Comparison of ENCODE assay signal across 9 cellular contexts in the genomic region with DNA sequence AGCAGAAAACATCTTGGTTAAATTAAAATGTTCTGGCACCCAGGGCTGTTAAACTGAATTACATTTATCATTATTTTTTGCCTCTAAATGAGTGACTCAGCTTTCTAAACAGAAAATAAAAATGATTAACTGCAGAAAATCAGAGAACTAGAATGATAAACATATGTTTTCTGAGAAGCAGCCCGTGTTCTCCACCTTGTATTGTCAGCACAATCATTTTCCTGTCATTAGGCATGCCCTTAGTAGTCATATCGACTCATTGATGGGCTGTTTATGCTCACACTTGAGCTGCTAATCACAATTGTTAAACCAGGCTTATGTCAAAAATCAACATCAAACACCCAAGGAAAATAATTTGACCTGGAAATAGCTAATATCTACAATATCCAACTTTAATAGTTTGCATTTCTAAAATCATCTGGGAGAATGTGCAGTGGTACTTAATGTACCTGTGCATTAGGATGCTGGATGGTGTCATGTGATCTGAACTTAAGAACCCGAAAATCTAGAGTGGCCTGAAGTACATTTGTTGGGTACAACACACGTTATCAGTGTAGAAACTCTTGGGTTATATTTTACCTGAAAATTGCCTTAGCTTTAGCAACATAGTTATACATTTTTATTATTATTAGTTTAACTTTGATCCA. TPM values are rescaled to one million over a fixed set of nuclear protein-coding genes. Genes with fewer than 3 reads are reported as not detected.
DNase-seq lines count a peak whose midpoint lies in the region; ATAC-seq and TF ChIP-seq lines count a peak whose summit lies in the region.
"Had no signal": no experiment of that assay in that cellular context is flagged by ENCODE, and none has a peak within 500 bp of the region (broad histone marks: within the 10 kb centered on the region; RNA-seq: fewer than 3 reads in every experiment).

No MANE protein-coding gene starts in this region.

- peak; percentile 13 for ATAC-seq in HG02610 (IDR thresholded peaks at IDR 0.05; ENCODE audit: unreplicated experiment)

- peak overlapping the region in 1 of 2 donors; percentile 95 for H3K27ac ChIP-seq in ascending aorta
- H3K27ac ChIP-seq: VCaP had no signal

- H3K4me3 ChIP-seq in GM08714 (ENCODE audit: low read length) (peak overlapping the region; percentile 96; the same call in 1 of the 2 replicates), ascending aorta (peak overlapping the region; percentile 76 to 83), neuron (ENCODE audit: low read length) (peak overlapping the region; percentile 54), H7 (ENCODE audit: insufficient read depth, low read depth, low read length) (no peak overlapping the region)

- no peaks in the 10 kb centered on the region for H3K9me3 ChIP-seq in ascending aorta
- no peaks in the 10 kb centered on the region for H3K9me3 ChIP-seq in neuron (ENCODE audit: low read length)

- no peak for TF ChIP-seq CTCF in ascending aorta (IDR thresholded peaks at IDR 0.05)
- no peak for TF ChIP-seq CTCF in GM10266 (IDR thresholded peaks at IDR 0.05; ENCODE audit: control insufficient read depth, insufficient read depth, low read depth, missing control alignments)

- no peaks in the 10 kb centered on the region for H3K27me3 ChIP-seq in ascending aorta
- no peaks in the 10 kb centered on the region for H3K27me3 ChIP-seq in neuron (ENCODE audit: insufficient read depth, low read length)
- no peaks in the 10 kb centered on the region; the same call in 1 of the 2 replicates for H3K27me3 ChIP-seq in H7 (ENCODE audit: control insufficient read depth, insufficient read depth, low read length)

- H2AFZ ChIP-seq in neuron (ENCODE audit: low read depth, low read length) = peak overlapping the region; percentile 99

- DNase-seq in ascending aorta (ENCODE audit: low spot score in 2 of 2) = no peak
- no peak for DNase-seq in effector CD4-positive, alpha-beta T cell
- no peak for DNase-seq in GM10266 (ENCODE audit: extremely low spot score)
- no peak for DNase-seq in H7
- no peak for DNase-seq in amygdala (lab: John Stamatoyannopoulos, UW)

- no peaks in the 10 kb centered on the region for H3K36me3 ChIP-seq in ascending aorta
- no peaks in the 10 kb centered on the region for H3K36me3 ChIP-seq in neuron (ENCODE audit: insufficient read depth, low read length)
- H3K36me3 ChIP-seq in H7 (replicated peaks; ENCODE audit: control insufficient read depth, insufficient read depth, low read length) = no peaks in the 10 kb centered on the region

- peaks cover 4 to 13% of the 10 kb centered on the region in 2 donors for H3K4me1 ChIP-seq in ascending aorta
- H3K4me1 ChIP-seq in neuron (ENCODE audit: insufficient read depth, low read length) = peaks cover 10% of the 10 kb centered on the region

- intact Hi-C loops in ascending aorta (cut with DNase I) = loop anchor here (5.0 to 10.0 kb wide), 4 partner anchors 83 to 837 kb away; a partner anchor contains a TSS

RNA-seq across cellular contexts. Expression of a gene that starts 2.3 kb away (rescaled TPM):
- total RNA-seq in ascending aorta = 13.3 TPM
- 14.4 and 16.8 TPM in 2 replicates for total RNA-seq in H7 (2014; rRNA removed; shearing (Covaris generic))
